In genomic region chr21:17488620-17489019, GRCh38 we compare ENCODE assay signal across 12 cellular contexts. TPM values are rescaled to one million over a fixed set of nuclear protein-coding genes. Genes with fewer than 3 reads are reported as not detected.
DNase-seq lines count a peak whose midpoint lies in the region; ATAC-seq and TF ChIP-seq lines count a peak whose summit lies in the region.
"Had no signal": no experiment of that assay in that cellular context is flagged by ENCODE, and none has a peak within 500 bp of the region (broad histone marks: within the 10 kb centered on the region; RNA-seq: fewer than 3 reads in every experiment).

No MANE protein-coding gene starts in this region.

- intact Hi-C loops in Panc1 (cut with micrococcal nuclease; ENCODE audit: unreplicated experiment), result no loop called here

- in situ Hi-C loops in Panc1 (cut with HindIII; ENCODE audit: low pct_unique_long_range_greater_than_20kb, low sequenced_read_pairs), result no loop called here

- H3K9me3 ChIP-seq in Panc1 (ENCODE audit: control insufficient read depth, insufficient read depth, low read depth, low read length), result no peaks in the 10 kb centered on the region
- H3K9me3 ChIP-seq: mucosa of descending colon, pancreas, suprapubic skin had no signal

- peak overlapping the region; percentile 57; the same call in 1 of the 2 replicates for H3K27ac ChIP-seq in Panc1 (ENCODE audit: low read length)
- H3K27ac ChIP-seq: suprapubic skin had no signal

- TF ChIP-seq CTCF in Panc1 (IDR thresholded peaks at IDR 0.05), result no peak

- no peaks in the 10 kb centered on the region for H3K36me3 ChIP-seq in Panc1 (ENCODE audit: control insufficient read depth, insufficient read depth, low read length)
- H3K36me3 ChIP-seq: pancreas, suprapubic skin had no signal

- DNase-seq in Panc1 (ENCODE audit: low read depth, low spot score), result no peak
- DNase-seq in SIG-M5 treated with dmso at 0.1 percent for 504 hours (lab: John Stamatoyannopoulos, UW; ENCODE audit: unreplicated experiment), result no peak
- DNase-seq in dermis blood vessel endothelial cell, result no peak
- DNase-seq: activated naive CD8-positive, alpha-beta T cell treated with anti-CD3 and anti-CD28 coated beads, Interleukin-2, amount 10 ng/mL, durations not matched to agents 7 days and 5 days; mucosa of descending colon; pancreas; SIG-M5 had no signal

- peaks cover 16% of the 10 kb centered on the region for H3K4me1 ChIP-seq in Panc1 (ENCODE audit: control insufficient read depth, insufficient read depth, low read length)

- H3K27me3 ChIP-seq in Panc1 (ENCODE audit: control insufficient read depth, insufficient read depth, low read length), result no peaks in the 10 kb centered on the region
- H3K27me3 ChIP-seq: pancreas, suprapubic skin had no signal

- no peak overlapping the region for H3K4me3 ChIP-seq in Panc1 (ENCODE audit: low read depth in 2 of 2, low read length in 2 of 2)
- H3K4me3 ChIP-seq: mucosa of descending colon, pancreas, suprapubic skin had no signal

- POLR2A ChIA-PET in Panc1 (lab: Charles Lee), result no interaction called here

- CTCF ChIA-PET in Panc1 (lab: Charles Lee), result no interaction called here

- BruUV-seq in Panc1 (replicated peaks; lab: Mats Ljungman, UMichigan), result no TSS peak

- ATAC-seq in GM18861 (IDR thresholded peaks at IDR 0.05; ENCODE audit: unreplicated experiment) (peak; percentile 54), GM19468 (IDR thresholded peaks at IDR 0.05; ENCODE audit: extremely low read depth, unreplicated experiment) (peak; percentile 48), HG02938 (IDR thresholded peaks at IDR 0.05; ENCODE audit: unreplicated experiment) (peak; percentile 82), Panc1 (no peak), GM21381 (IDR thresholded peaks at IDR 0.05; ENCODE audit: unreplicated experiment) (no peak)
- ATAC-seq: mucosa of descending colon had no signal

RNA-seq across cellular contexts. Expression of gene CXADR, which starts 24.2 kb away (rescaled TPM):
- total RNA-seq in Panc1 (2021; ENCODE audit: unreplicated experiment), result 24.7 TPM
- polyA plus RNA-seq in Panc1 (2012; ENCODE audit: insufficient read length), result 12.0 TPM
- total RNA-seq in dermis blood vessel endothelial cell, result 66.5 and 87.5 TPM in 2 replicates

Comparison
In these comparisons a context has a peak if more than half of its experiments do, and no peak if none do; other contexts are left out.
1. ATAC-seq: peak in GM18861 (single experiment), GM19468 (single experiment) and HG02938 (single experiment); none in Panc1 (single experiment) and GM21381 (single experiment).